ENCODE assay signal across 8 cellular contexts in genomic region chr10:22605168-22605567, GRCh38.
A peak's percentile ranks its signal among the peaks of the same experiment; 100 is the strongest.
DNase-seq lines count a peak whose midpoint lies in the region; ATAC-seq and TF ChIP-seq lines count a peak whose summit lies in the region.

No MANE protein-coding gene starts in this region.

- no peaks in the 10 kb centered on the region for H3K27me3 ChIP-seq in upper lobe of left lung

- H3K4me3 Mint-ChIP-seq in activated naive CD4-positive, alpha-beta T cell treated with anti-CD3 and anti-CD28 coated beads for 36 hours: no peak overlapping the region

- no peaks in the 10 kb centered on the region for H3K9me3 ChIP-seq in upper lobe of left lung

- peak overlapping the region; percentile 66 to 67 (median 66) for H3K27ac ChIP-seq in upper lobe of left lung

- no peak for TF ChIP-seq CTCF in upper lobe of left lung (IDR thresholded peaks at IDR 0.05)

- H3K9me3 Mint-ChIP-seq in activated naive CD4-positive, alpha-beta T cell treated with anti-CD3 and anti-CD28 coated beads for 36 hours: no peaks in the 10 kb centered on the region

- peak; percentile 83 for ATAC-seq in Right ventricle myocardium inferior
- peak in 1 of 2 donors; percentile 89 for ATAC-seq in upper lobe of left lung (ENCODE audit: low FRiP score in 2 of 2)
- no peak for ATAC-seq in GM19455 (IDR thresholded peaks at IDR 0.05; ENCODE audit: unreplicated experiment)

- no peaks in the 10 kb centered on the region for H3K27me3 Mint-ChIP-seq in activated naive CD4-positive, alpha-beta T cell treated with anti-CD3 and anti-CD28 coated beads for 36 hours (ENCODE audit: low read depth)

- intact Hi-C loops in Right ventricle myocardium inferior (cut with DNase I): no loop called here
- intact Hi-C loops in cardiac septum (cut with DNase I): no loop called here
- intact Hi-C loops in activated naive CD4-positive, alpha-beta T cell treated with anti-CD3 and anti-CD28 coated beads for 36 hours (cut with micrococcal nuclease): no loop called here

- no peak for TF ChIP-seq EP300 in upper lobe of left lung (IDR thresholded peaks at IDR 0.05)

- H3K27ac Mint-ChIP-seq in activated naive CD4-positive, alpha-beta T cell treated with anti-CD3 and anti-CD28 coated beads for 36 hours: no peak overlapping the region

- peaks cover 41% of the 10 kb centered on the region for H3K36me3 Mint-ChIP-seq in activated naive CD4-positive, alpha-beta T cell treated with anti-CD3 and anti-CD28 coated beads for 36 hours (ENCODE audit: low read depth)

- WGBS in upper lobe of left lung, 2 donors: 51 to 62% methylated on average over 4 of the region's 4 CpGs

- CTCF ChIA-PET in activated naive CD4-positive, alpha-beta T cell treated with anti-CD3 and anti-CD28 coated beads for 36 hours (lab: Charles Lee): interaction anchor here (1.8 kb wide), 1 partner anchor 30 kb away, joined by 7 read pairs; no protein-coding TSS in a partner anchor

- no peak overlapping the region for H3K4me3 ChIP-seq in upper lobe of left lung

- DNase-seq in Right ventricle myocardium inferior (ENCODE audit: missing footprints): no peak
- DNase-seq in cardiac septum (ENCODE audit: low spot score): no peak
- DNase-seq in SIG-M5 (lab: John Stamatoyannopoulos, UW): peak; percentile 65
- peak; percentile 13 for DNase-seq in germinal center (ENCODE audit: low spot score)
- no peak for DNase-seq in upper lobe of left lung
- no peak for DNase-seq in DMS 273 (lab: John Stamatoyannopoulos, UW; ENCODE audit: unreplicated experiment)
- no peak for DNase-seq in activated naive CD4-positive, alpha-beta T cell treated with anti-CD3 and anti-CD28 coated beads for 36 hours

- H3K4me1 ChIP-seq in upper lobe of left lung: peaks cover 7 to 38% (median 23%) of the 10 kb centered on the region in 4 donors

- TF ChIP-seq POLR2A in upper lobe of left lung (IDR thresholded peaks at IDR 0.05): peak in 1 of 4 donors; percentile 32

- peaks cover 70% of the 10 kb centered on the region for H3K4me1 Mint-ChIP-seq in activated naive CD4-positive, alpha-beta T cell treated with anti-CD3 and anti-CD28 coated beads for 36 hours (ENCODE audit: low read depth)

- peaks cover 0 to 8% (median 2%) of the 10 kb centered on the region in 4 donors for H3K36me3 ChIP-seq in upper lobe of left lung

Comparison
In these comparisons a context has a peak if more than half of its experiments do, and no peak if none do; other contexts are left out.
1. DNase-seq: peak in SIG-M5 (single experiment) and germinal center (single experiment); none in Right ventricle myocardium inferior (single experiment), cardiac septum (single experiment), upper lobe of left lung (0 of 2), DMS 273 (single experiment) and activated naive CD4-positive, alpha-beta T cell treated with anti-CD3 and anti-CD28 coated beads for 36 hours (single experiment).